In the genomic region with DNA sequence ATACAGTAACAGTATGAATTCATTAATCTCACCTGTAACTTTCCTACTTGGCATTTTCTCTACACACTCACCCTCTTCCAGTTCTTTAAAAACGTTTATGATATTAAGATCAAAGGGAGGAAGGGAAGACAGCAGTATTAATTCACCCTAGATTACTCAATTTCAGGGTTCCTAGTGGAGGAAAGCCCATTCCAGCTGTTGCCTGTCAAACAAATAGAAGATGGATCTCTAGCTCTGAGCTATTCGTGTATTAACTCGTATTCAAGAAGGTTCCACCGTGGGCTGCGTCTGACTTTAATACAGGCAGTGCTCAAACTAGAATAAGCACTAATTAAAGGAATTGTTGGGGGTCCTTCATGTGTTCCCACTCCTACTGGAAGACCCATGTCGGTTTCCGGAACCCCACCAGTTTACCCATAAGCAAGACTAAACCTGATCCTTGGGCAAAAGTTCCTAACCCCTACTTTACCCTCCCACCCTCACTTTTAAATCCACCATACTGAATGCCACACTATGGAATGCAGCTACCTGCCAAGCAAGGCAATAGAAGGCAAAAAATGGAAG, we compare ENCODE assay signal across 10 cellular contexts. TPM values are rescaled to one million over a fixed set of nuclear protein-coding genes. Genes with fewer than 3 reads are reported as not detected.
DNase-seq lines count a peak whose midpoint lies in the region; ATAC-seq and TF ChIP-seq lines count a peak whose summit lies in the region.
"Had no signal": no experiment of that assay in that cellular context is flagged by ENCODE, and none has a peak within 500 bp of the region (broad histone marks: within the 10 kb centered on the region; RNA-seq: fewer than 3 reads in every experiment).

No MANE protein-coding gene starts in this region.

- peaks cover 11% of the 10 kb centered on the region for H3K4me1 Mint-ChIP-seq in CD8-positive, alpha-beta T cell (ENCODE audit: low read depth)
- H3K4me1 Mint-ChIP-seq in T-helper 17 cell = peaks cover 21% of the 10 kb centered on the region

- H3K4me2 ChIP-seq in mesenchymal stem cell (ENCODE audit: low read length, poor library complexity, severe bottlenecking) = no peak overlapping the region

- DNase-seq in CD8-positive, alpha-beta T cell = no peak
- DNase-seq in HAP-1 (ENCODE audit: low spot score in 2 of 2) = no peak
- DNase-seq in T-helper 17 cell = no peak
- peak; percentile 48 for DNase-seq in mesenchymal stem cell
- DNase-seq in testis = no peak
- no peak for DNase-seq in retina
- DNase-seq: activated T-cell treated with anti-CD3 and anti-CD28 coated beads for 4 hours, dorsolateral prefrontal cortex had no signal

- no peaks in the 10 kb centered on the region for H3K9me3 ChIP-seq in CD8-positive, alpha-beta T cell (ENCODE audit: low read length)
- H3K9me3 ChIP-seq in HAP-1 = no peaks in the 10 kb centered on the region; the same call in 1 of the 2 replicates
- no peaks in the 10 kb centered on the region for H3K9me3 ChIP-seq in T-helper 17 cell (ENCODE audit: control insufficient read depth, low read length, poor library complexity, severe bottlenecking)
- H3K9me3 ChIP-seq in mesenchymal stem cell (ENCODE audit: control insufficient read depth, low read length) = no peaks in the 10 kb centered on the region
- no peaks in the 10 kb centered on the region for H3K9me3 ChIP-seq in testis

- peaks cover 23% of the 10 kb centered on the region for H3K36me3 Mint-ChIP-seq in CD8-positive, alpha-beta T cell
- H3K36me3 Mint-ChIP-seq in T-helper 17 cell (ENCODE audit: low read depth) = peaks cover 6% of the 10 kb centered on the region

- H3K27me3 ChIP-seq in CD8-positive, alpha-beta T cell (ENCODE audit: insufficient read depth, low read length) = no peaks in the 10 kb centered on the region
- H3K27me3 ChIP-seq in HAP-1 (ENCODE audit: low read depth) (no peaks in the 10 kb centered on the region), mesenchymal stem cell (ENCODE audit: control insufficient read depth in 1 of 2, insufficient read depth in 1 of 2, low read length in 2 of 2) (no peaks in the 10 kb centered on the region), testis (no peaks in the 10 kb centered on the region)
- H3K27me3 ChIP-seq: dorsolateral prefrontal cortex had no signal

- peaks cover 7% of the 10 kb centered on the region for H3K79me1 ChIP-seq in mesenchymal stem cell (replicated peaks; ENCODE audit: low read length, poor library complexity, severe bottlenecking)

- H3K36me3 ChIP-seq in CD8-positive, alpha-beta T cell (ENCODE audit: insufficient read depth, low read length) = peaks cover 19% of the 10 kb centered on the region
- peaks cover 38% of the 10 kb centered on the region for H3K36me3 ChIP-seq in HAP-1 (replicated peaks)
- peaks cover 11 to 49% of the 10 kb centered on the region in 2 experiments for H3K36me3 ChIP-seq in mesenchymal stem cell (ENCODE audit: control insufficient read depth in 1 of 2, insufficient read depth in 2 of 2, low read depth in 1 of 2, low read length in 2 of 2)
- no peaks in the 10 kb centered on the region for H3K36me3 ChIP-seq in testis (ENCODE audit: low read depth, missing control alignments)

- H3K23ac ChIP-seq in mesenchymal stem cell (ENCODE audit: low read length in 2 of 2) = no peak overlapping the region

- no peak for TF ChIP-seq CTCF in CD8-positive, alpha-beta T cell (IDR thresholded peaks at IDR 0.05)
- TF ChIP-seq CTCF in testis (IDR thresholded peaks at IDR 0.05) = no peak

- no peak overlapping the region for H2AK5ac ChIP-seq in mesenchymal stem cell (ENCODE audit: low read length, severe bottlenecking)

- POLR2A ChIA-PET in CD8-positive, alpha-beta T cell (lab: Charles Lee) = no interaction called here

- no peak overlapping the region for H4K91ac ChIP-seq in mesenchymal stem cell (ENCODE audit: low read length)

- no peak overlapping the region for H3K18ac ChIP-seq in mesenchymal stem cell (ENCODE audit: low read depth in 1 of 2, low read length in 2 of 2)

- H3K4me3 ChIP-seq in CD8-positive, alpha-beta T cell (ENCODE audit: low read depth, low read length) = no peak overlapping the region
- H3K4me3 ChIP-seq in HAP-1 (peak overlapping the region; percentile 24), mesenchymal stem cell (ENCODE audit: insufficient read depth in 1 of 2, low read depth in 1 of 2, low read length in 2 of 2) (no peak overlapping the region), testis (no peak overlapping the region)

- in situ Hi-C loops in HAP-1 (cut with MboI; ENCODE audit: low sequenced_read_pairs) = no loop called here

- H2BK120ac ChIP-seq in mesenchymal stem cell (ENCODE audit: low read depth, low read length) = no peak overlapping the region

- no peak for TF ChIP-seq POLR2A in testis (IDR thresholded peaks at IDR 0.05)

- no peaks in the 10 kb centered on the region for H3K9me3 Mint-ChIP-seq in CD8-positive, alpha-beta T cell

- H3K9ac ChIP-seq in mesenchymal stem cell (ENCODE audit: low read length) = no peak overlapping the region

- no peak for ATAC-seq in CD8-positive, alpha-beta T cell
- ATAC-seq in T-helper 17 cell (no peak), HG03571 (IDR thresholded peaks at IDR 0.05; ENCODE audit: unreplicated experiment) (no peak), HG02885 (IDR thresholded peaks at IDR 0.05; ENCODE audit: poor library complexity, unreplicated experiment) (no peak)

- no peak overlapping the region for H2BK15ac ChIP-seq in mesenchymal stem cell (ENCODE audit: low read depth, poor library complexity, severe bottlenecking)

- H4K8ac ChIP-seq in mesenchymal stem cell (ENCODE audit: low read length) = no peak overlapping the region

- H3K14ac ChIP-seq in mesenchymal stem cell (ENCODE audit: low read length in 2 of 2) = no peak overlapping the region

- 55% methylated on average over 6 of the region's 7 CpGs for WGBS in mesenchymal stem cell
- WGBS in testis, 2 donors = 63 to 71% methylated on average over 7 of the region's 7 CpGs

- no peak overlapping the region for H2AFZ ChIP-seq in mesenchymal stem cell (ENCODE audit: low read depth, low read length)

- peak overlapping the region; percentile 80 for H3K4me3 Mint-ChIP-seq in CD8-positive, alpha-beta T cell
- H3K4me3 Mint-ChIP-seq in T-helper 17 cell = peak overlapping the region; percentile 82

- no peaks in the 10 kb centered on the region for H3K27me3 Mint-ChIP-seq in CD8-positive, alpha-beta T cell (ENCODE audit: low read depth)
- H3K27me3 Mint-ChIP-seq in T-helper 17 cell = no peaks in the 10 kb centered on the region

- peaks cover 10% of the 10 kb centered on the region for H3K4me1 ChIP-seq in CD8-positive, alpha-beta T cell (ENCODE audit: insufficient read depth, low read length)
- H3K4me1 ChIP-seq in HAP-1 (peaks cover 10% of the 10 kb centered on the region), mesenchymal stem cell (ENCODE audit: control insufficient read depth, insufficient read depth, low read depth, low read length) (peaks cover 16% of the 10 kb centered on the region), testis (no peaks in the 10 kb centered on the region)

- H2BK12ac ChIP-seq in mesenchymal stem cell (ENCODE audit: low read length in 2 of 2) = no peak overlapping the region

- intact Hi-C loops in CD8-positive, alpha-beta T cell (cut with DNase I, micrococcal nuclease) = loop anchor here (2.0 to 5.0 kb wide), 3 partner anchors 46 to 146 kb away; a partner anchor contains a TSS
- intact Hi-C loops in testis (cut with DNase I; ENCODE audit: low total_unique reads) = no loop called here

- H3K27ac Mint-ChIP-seq in CD8-positive, alpha-beta T cell = no peak overlapping the region
- peak overlapping the region; percentile 39 for H3K27ac Mint-ChIP-seq in T-helper 17 cell

- no peak overlapping the region for H2BK5ac ChIP-seq in mesenchymal stem cell (ENCODE audit: low read depth, low read length, poor library complexity, severe bottlenecking)

- CTCF ChIA-PET in CD8-positive, alpha-beta T cell (lab: Charles Lee) = interaction anchor here (1.0 kb wide), 1 partner anchor 22 kb away, joined by 3 read pairs; no protein-coding TSS in a partner anchor

- no peak overlapping the region for H3K4ac ChIP-seq in mesenchymal stem cell (ENCODE audit: low read depth in 1 of 2, low read length in 2 of 2)

- no peak overlapping the region for H3K27ac ChIP-seq in CD8-positive, alpha-beta T cell (ENCODE audit: low read depth, low read length)
- H3K27ac ChIP-seq in mesenchymal stem cell (ENCODE audit: low read length, poor library complexity, severe bottlenecking) = no peak overlapping the region
- H3K27ac ChIP-seq in testis = no peak overlapping the region
- H3K27ac ChIP-seq: dorsolateral prefrontal cortex had no signal

RNA-seq across cellular contexts. Expression of a gene that starts 2.1 kb away (rescaled TPM):
- under 1 TPM; 0.41 to 0.50 TPM for total RNA-seq in CD8-positive, alpha-beta T cell
- total RNA-seq in T-helper 17 cell (under 1 TPM; 0.15 to 0.34 TPM), testis (1 to 10 TPM; 2.5 to 4.4 TPM)
- 0.83 TPM for polyA plus RNA-seq in mesenchymal stem cell (2013, experiment 1 of 2)
- polyA plus RNA-seq in mesenchymal stem cell (2013, experiment 2 of 2) = 0.82 TPM
- 3.8 TPM for polyA plus RNA-seq in testis (ENCODE audit: insufficient read depth, low read depth, low replicate concordance)

RNA-seq across cellular contexts. Expression of a gene that starts 49.0 kb away (rescaled TPM):
- 100 to 1,000 TPM; 121 to 128 TPM for total RNA-seq in CD8-positive, alpha-beta T cell
- total RNA-seq in T-helper 17 cell = 100 to 1,000 TPM; 149 to 169 TPM
- polyA plus RNA-seq in mesenchymal stem cell (2013, experiment 1 of 2) = 129 TPM
- polyA plus RNA-seq in mesenchymal stem cell (2013, experiment 2 of 2) = 127 TPM
- 10 to 100 TPM; 91.2 to 97.0 TPM for total RNA-seq in testis
- polyA plus RNA-seq in testis (ENCODE audit: insufficient read depth, low read depth, low replicate concordance) = 71.1 TPM
